Comparison of ENCODE assay signal across 15 cellular contexts in genomic region chr4:78432896-78433295, GRCh38.
DNase-seq lines count a peak whose midpoint lies in the region; TF ChIP-seq lines count a peak whose summit lies in the region.
"Had no signal": no experiment of that assay in that cellular context is flagged by ENCODE, and none has a peak within 500 bp of the region (broad histone marks: within the 10 kb centered on the region; RNA-seq: fewer than 3 reads in every experiment).

No MANE protein-coding gene starts in this region.

- no peak overlapping the region for H3K4me3 ChIP-seq in esophagus muscularis mucosa
- no peak overlapping the region for H3K4me3 ChIP-seq in A673 (ENCODE audit: low read depth, low read length, poor library complexity, severe bottlenecking)
- H3K4me3 ChIP-seq in left ventricle myocardium inferior = no peak overlapping the region
- H3K4me3 ChIP-seq: ovary had no signal

- CTCF ChIA-PET in A673 (lab: Charles Lee) = no interaction called here

- no peak for TF ChIP-seq EP300 in esophagus muscularis mucosa (IDR thresholded peaks at IDR 0.05)

- no peaks in the 10 kb centered on the region for H3K27me3 ChIP-seq in esophagus muscularis mucosa
- H3K27me3 ChIP-seq in A673 (replicated peaks; ENCODE audit: insufficient read depth, low read depth, low read length, poor library complexity) = no peaks in the 10 kb centered on the region
- no peaks in the 10 kb centered on the region for H3K27me3 ChIP-seq in left ventricle myocardium inferior (ENCODE audit: low read depth)
- H3K27me3 ChIP-seq: ovary had no signal

- POLR2A ChIA-PET in A673 (lab: Charles Lee; ENCODE audit: low non-redundant PET) = no interaction called here

- BruUV-seq in A673 (replicated peaks; lab: Mats Ljungman, UMichigan) = no TSS peak

- no peaks in the 10 kb centered on the region for H3K9me3 ChIP-seq in esophagus muscularis mucosa
- H3K9me3 ChIP-seq in A673 (ENCODE audit: low read depth, low read length, poor library complexity, severe bottlenecking) = no peaks in the 10 kb centered on the region
- H3K9me3 ChIP-seq in left ventricle myocardium inferior (replicated peaks) = no peaks in the 10 kb centered on the region
- H3K9me3 ChIP-seq: ovary had no signal

- TF ChIP-seq CTCF in esophagus muscularis mucosa (IDR thresholded peaks at IDR 0.05) = no peak
- TF ChIP-seq CTCF in A673 (conservative IDR thresholded peaks at IDR 0.05; ENCODE audit: low read depth, low read length) = no peak
- TF ChIP-seq CTCF in left ventricle myocardium inferior (IDR thresholded peaks at IDR 0.05; ENCODE audit: borderline replicate concordance) = no peak

- intact Hi-C loops in esophagus muscularis mucosa (cut with DNase I) (no loop called here), A673 (cut with micrococcal nuclease; ENCODE audit: unreplicated experiment) (no loop called here), left ventricle myocardium inferior (cut with micrococcal nuclease) (no loop called here)

- H3K27ac ChIP-seq in esophagus muscularis mucosa (replicated peaks in 1 of 4) = no peak overlapping the region
- no peak overlapping the region for H3K27ac ChIP-seq in A673 (ENCODE audit: low read depth, low read length, poor library complexity, severe bottlenecking)
- H3K27ac ChIP-seq in left ventricle myocardium inferior (replicated peaks) = no peak overlapping the region
- H3K27ac ChIP-seq in caudate nucleus (ENCODE audit: low read depth, low read length) = no peak overlapping the region
- H3K27ac ChIP-seq: ovary had no signal

- TF ChIP-seq POLR2A in esophagus muscularis mucosa (IDR thresholded peaks at IDR 0.05; ENCODE audit: low read depth) = no peak

- H3K36me3 ChIP-seq in esophagus muscularis mucosa (peaks cover 0 to 12% (median 7%) of the 10 kb centered on the region in 4 donors), A673 (ENCODE audit: insufficient read depth, low read length, poor library complexity, severe bottlenecking) (no peaks in the 10 kb centered on the region), left ventricle myocardium inferior (no peaks in the 10 kb centered on the region)
- H3K36me3 ChIP-seq: ovary had no signal

- no peaks in the 10 kb centered on the region for H3K4me1 ChIP-seq in esophagus muscularis mucosa
- H3K4me1 ChIP-seq in A673 (ENCODE audit: insufficient read depth, low read length, poor library complexity, severe bottlenecking) = no peaks in the 10 kb centered on the region
- H3K4me1 ChIP-seq in left ventricle myocardium inferior = no peaks in the 10 kb centered on the region

- DNase-seq in AG20443 (ENCODE audit: low spot score) (peak; percentile 81), M059J (ENCODE audit: low read depth) (peak; percentile 1), esophagus muscularis mucosa (ENCODE audit: extremely low spot score) (peak; percentile 34), myocyte (ENCODE audit: low read depth) (peak; percentile 23), superior temporal gyrus (ENCODE audit: extremely low spot score) (no peak), A673 (ENCODE audit: low spot score) (no peak), left ventricle myocardium inferior (no peak), caudate nucleus (lab: John Stamatoyannopoulos, UW) (no peak)
- DNase-seq: activated B cell treated with CpG ODN at 0.5 μM for 24 hours; activated naive CD4-positive, alpha-beta T cell treated with anti-CD3 and anti-CD28 coated beads, Interleukin-2, amount 10 ng/mL, durations not matched to agents 7 days and 5 days; DMS153; KBM-7; NCI-H1436 treated with DMSO at 0.1 percent for 48 hours; NCI-H526 treated with DMSO at 0.1 percent for 48 hours; ovary had no signal

Comparison
In these comparisons a context has a peak if more than half of its experiments do, and no peak if none do; other contexts are left out.
1. DNase-seq: peak in AG20443 (single experiment), M059J (single experiment), esophagus muscularis mucosa (single experiment) and myocyte (single experiment); none in superior temporal gyrus (single experiment), A673 (single experiment), left ventricle myocardium inferior (single experiment) and caudate nucleus (0 of 61).